ENCODE assay signal across 12 cellular contexts in genomic region chr11:118574636-118575035, GRCh38. TPM values are rescaled to one million over a fixed set of nuclear protein-coding genes. Genes with fewer than 3 reads are reported as not detected.
DNase-seq lines count a peak whose midpoint lies in the region; ATAC-seq, FAIRE-seq and TF ChIP-seq lines count a peak whose summit lies in the region.
"Had no signal": no experiment of that assay in that cellular context is flagged by ENCODE, and none has a peak within 500 bp of the region (broad histone marks: within the 10 kb centered on the region; RNA-seq: fewer than 3 reads in every experiment).

No MANE protein-coding gene starts in this region.

- H3K9ac ChIP-seq in HCT116 (ENCODE audit: low read length) (no peak overlapping the region), K562 (ENCODE audit: insufficient read depth in 1 of 2, low read depth in 2 of 2, low read length in 2 of 2) (no peak overlapping the region)

- TF ChIP-seq CTCF in BJ (IDR thresholded peaks at IDR 0.05; ENCODE audit: insufficient read depth, low read depth, low read length) (no peak), HCT116 (IDR thresholded peaks at IDR 0.05 in 2 of 3, conservative IDR thresholded peaks at IDR 0.05 in 1 of 3; ENCODE audit: borderline replicate concordance in 1 of 3, insufficient read depth in 1 of 3, low read depth in 2 of 3, low read length in 2 of 3) (no peak), K562 (IDR thresholded peaks at IDR 0.05 in 2 of 3, conservative IDR thresholded peaks at IDR 0.05 in 1 of 3; ENCODE audit: insufficient read depth in 2 of 3, low read depth in 1 of 3, low read length in 3 of 3) (no peak), natural killer cell (IDR thresholded peaks at IDR 0.05) (no peak)

- no peaks in the 10 kb centered on the region for H3K9me1 ChIP-seq in K562 (ENCODE audit: control insufficient read depth, insufficient read depth, low read length)

- H3K9me2 ChIP-seq in HCT116 (ENCODE audit: insufficient read depth): no peaks in the 10 kb centered on the region

- BruUV-seq in HCT116 (replicated peaks; lab: Mats Ljungman, UMichigan): no TSS peak
- BruUV-seq in K562 (replicated peaks; lab: Mats Ljungman, UMichigan): no TSS peak

- H2AFZ ChIP-seq in HCT116 (ENCODE audit: low read depth, low read length, poor library complexity, severe bottlenecking) (no peak overlapping the region), K562 (ENCODE audit: low read depth, low read length) (no peak overlapping the region)

- ATAC-seq in HCT116 (no peak), K562 (no peak), natural killer cell (no peak)

- peak overlapping the region; percentile 42 to 70 for H3K27ac Mint-ChIP-seq in natural killer cell

- TF ChIP-seq EP300 in K562 (IDR thresholded peaks at IDR 0.05; ENCODE audit: low read length): no peak

- no peak for FAIRE-seq in K562 (lab: Jason Lieb, UNC)
- FAIRE-seq in urothelium cell line (lab: Jason Lieb, UNC): no peak
- FAIRE-seq: bronchial epithelial cell, H54 had no signal

- TF ChIP-seq RAD21 in HCT116 (IDR thresholded peaks at IDR 0.05; ENCODE audit: low read depth): no peak
- TF ChIP-seq RAD21 in K562 (CRISPR knock-in tag; conservative IDR thresholded peaks at IDR 0.05 in 1 of 2, IDR thresholded peaks at IDR 0.05 in 1 of 2): no peak

- no peaks in the 10 kb centered on the region for H3K9me3 ChIP-seq in HCT116 (ENCODE audit: control insufficient read depth in 1 of 2, insufficient read depth in 1 of 2, low read depth in 1 of 2, low read length in 2 of 2)
- no peaks in the 10 kb centered on the region for H3K9me3 ChIP-seq in K562 (replicated peaks; ENCODE audit: control insufficient read depth, insufficient read depth, low read depth, low read length)

- no peaks in the 10 kb centered on the region for H3K27me3 ChIP-seq in BJ (ENCODE audit: control insufficient read depth, insufficient read depth, low read length)
- H3K27me3 ChIP-seq in HCT116 (ENCODE audit: insufficient read depth, low read length): no peaks in the 10 kb centered on the region
- no peaks in the 10 kb centered on the region for H3K27me3 ChIP-seq in K562 (ENCODE audit: control insufficient read depth in 2 of 2, insufficient read depth in 2 of 2, low read length in 2 of 2)

- WGBS in K562 (ENCODE audit: insufficient coverage, low coverage, missing lambda C conversion rate): 91% methylated on average over 7 of the region's 7 CpGs

- TF ChIP-seq POLR2A in HCT116 (IDR thresholded peaks at IDR 0.05; ENCODE audit: borderline replicate concordance, extremely low read depth, insufficient read depth, insufficient read length) (no peak), K562 (conservative IDR thresholded peaks at IDR 0.05) (no peak)

- H3K36me3 ChIP-seq in BJ (ENCODE audit: control insufficient read depth, insufficient read depth, low read length) (no peaks in the 10 kb centered on the region), HCT116 (ENCODE audit: control insufficient read depth in 1 of 2, insufficient read depth in 2 of 2, low read length in 2 of 2) (no peaks in the 10 kb centered on the region), K562 (ENCODE audit: control insufficient read depth, insufficient read depth, low read length) (peaks cover 24% of the 10 kb centered on the region)

- CTCF ChIA-PET in BJ (lab: Yijun Ruan, JAX): interaction anchor here (0.6 to 1.5 kb wide), 2 partner anchors 20 to 52 kb away, joined by 3 to 4 read pairs; no protein-coding TSS in a partner anchor
- CTCF ChIA-PET in HCT116 (lab: Charles Lee): no interaction called here
- CTCF ChIA-PET in K562 (lab: Yijun Ruan, JAX; ENCODE audit: low intra/inter-chr PET ratio): no interaction called here

- in situ Hi-C loops in K562 (cut with MboI): no loop called here

- peaks cover 9% of the 10 kb centered on the region; the same call in 1 of the 2 replicates for H4K20me1 ChIP-seq in HCT116 (ENCODE audit: insufficient read depth)
- peaks cover 22% of the 10 kb centered on the region for H4K20me1 ChIP-seq in K562 (replicated peaks; ENCODE audit: control insufficient read depth, insufficient read depth, low read length)

- peak overlapping the region; percentile 81 for H3K4me3 Mint-ChIP-seq in natural killer cell

- intact Hi-C loops in HCT116 (cut with micrococcal nuclease): no loop called here
- intact Hi-C loops in K562 (cut with micrococcal nuclease): no loop called here
- intact Hi-C loops in natural killer cell (cut with micrococcal nuclease): loop anchor here (5.0 kb wide), 1 partner anchor 33 kb away; the partner anchor contains the start of gene PHLDB1

- RAD21 ChIA-PET in HCT116 (lab: Charles Lee; ENCODE audit: low non-redundant PET in 1 of 2, low total read pairs in 2 of 2, uncharacterized antibody in 2 of 2, unreplicated experiment in 2 of 2): interaction anchor here in 1 of 2 experiments (0.6 kb wide), 1 partner anchor 243 kb away, joined by 3 read pairs; no protein-coding TSS in a partner anchor

- H3K36me3 Mint-ChIP-seq in natural killer cell: no peaks in the 10 kb centered on the region

- H3K4me3 ChIP-seq in BJ (ENCODE audit: low read depth, low read length) (peak overlapping the region; percentile 99), HCT116 (replicated peaks in 1 of 2; ENCODE audit: low read depth in 1 of 2, low read length in 2 of 2) (no peak overlapping the region), K562 (no peak overlapping the region)

- H3K79me2 ChIP-seq in HCT116 (ENCODE audit: insufficient read depth, low read length) (peaks cover 74% of the 10 kb centered on the region), K562 (ENCODE audit: control insufficient read depth, insufficient read depth, low read length) (peaks cover 67% of the 10 kb centered on the region)

- H3K4me1 Mint-ChIP-seq in natural killer cell: peaks cover 51 to 62% of the 10 kb centered on the region in 2 donors

- H3K27ac ChIP-seq in HCT116 (ENCODE audit: low read depth, low read length): no peak overlapping the region
- H3K27ac ChIP-seq in K562 (ENCODE audit: extremely low read depth, low read depth, low read length): no peak overlapping the region
- H3K27ac ChIP-seq in caudate nucleus (ENCODE audit: low read depth, low read length): no peak overlapping the region

- POLR2A ChIA-PET in BJ (lab: Charles Lee) (interaction anchor here (0.5 kb wide), 1 partner anchor 435 kb away, joined by 3 read pairs; no protein-coding TSS in a partner anchor), HCT116 (lab: Charles Lee) (no interaction called here), K562 (lab: Yijun Ruan, JAX) (interaction anchor here (1.0 kb wide), 1 partner anchor 9 kb away, joined by 6 read pairs; no protein-coding TSS in a partner anchor)

- DNase-seq in BJ (ENCODE audit: low read depth) (no peak), HCT116 (ENCODE audit: low read depth, low spot score) (no peak), K562 (ENCODE audit: extremely low read depth in 1 of 4, low spot score in 3 of 4) (no peak), natural killer cell (no peak), urothelium cell line (ENCODE audit: low spot score) (no peak), GM19240 (ENCODE audit: insufficient read length, low spot score) (no peak), NCI-H2029 treated with DMSO at 0.1 percent for 48 hours (lab: John Stamatoyannopoulos, UW) (no peak), caudate nucleus (lab: John Stamatoyannopoulos, UW) (no peak)
- DNase-seq: activated CD4-positive, alpha-beta T cell treated with anti-CD3 and anti-CD28 coated beads, Interleukin-2, amount 50 U/mL, for 1 hour; NCI-H2081 treated with DMSO at 0.1 percent for 48 hours had no signal

- H3K4me2 ChIP-seq in HCT116 (ENCODE audit: low read length) (peak overlapping the region; percentile 82; the same call in 1 of the 2 replicates), K562 (ENCODE audit: insufficient read depth, low read length) (no peak overlapping the region)

- H3K9me3 Mint-ChIP-seq in natural killer cell: no peaks in the 10 kb centered on the region

- H3K27me3 Mint-ChIP-seq in natural killer cell (ENCODE audit: low read depth in 2 of 2): no peaks in the 10 kb centered on the region

- peaks cover 5 to 23% of the 10 kb centered on the region in 2 experiments for H3K4me1 ChIP-seq in HCT116 (ENCODE audit: control insufficient read depth in 1 of 2, insufficient read depth in 2 of 2, low read length in 2 of 2)
- peaks cover 4 to 10% of the 10 kb centered on the region in 2 experiments for H3K4me1 ChIP-seq in K562 (replicated peaks in 1 of 2; ENCODE audit: control insufficient read depth in 2 of 2, insufficient read depth in 2 of 2, low read length in 2 of 2)

RNA-seq across cellular contexts. Expression of gene ARCN1, which starts 2.4 kb away (rescaled TPM):
- polyA plus RNA-seq in BJ (2011; rRNA removed) (206 and 286 TPM in 2 replicates), K562 (2011; rRNA removed) (224 and 237 TPM in 2 replicates), K562 (2014; fragmentation: Illumina TruSeq; extraction: Trizol) (109 and 126 TPM in 2 replicates), K562 (2014; fragmentation: Nextera tagmentation; extraction: Ambion mirVana) (10 to 100 TPM; 30.0 to 43.5 TPM), K562 (2014; rRNA removed) (75.8 and 81.0 TPM in 2 replicates)
- 106 and 126 TPM in 2 replicates for polyA minus RNA-seq in BJ (2011; rRNA and poly(A)+ RNA removed)
- total RNA-seq in HCT116 (2021; ENCODE audit: unreplicated experiment) (147 TPM), K562 (2014; rRNA removed) (47.4 and 50.4 TPM in 2 replicates), K562 (2014; rRNA removed; fragmentation: Illumina TruSeq; extraction: Trizol) (76.4 and 87.6 TPM in 2 replicates), K562 (2015; rRNA removed; fragmentation: Illumina TruSeq; extraction: Trizol) (72.3 and 77.9 TPM in 2 replicates), K562 (2021) (87.6 and 94.4 TPM in 2 replicates), natural killer cell (10 to 100 TPM; 72.9 to 88.6 (median 88.4) TPM)
- 102 and 105 TPM in 2 replicates for polyA plus RNA-seq in HCT116 (2012)
- 33.0 and 70.2 TPM in 2 replicates for total RNA-seq in K562 (2011; cell fraction: chromatin; rRNA removed; ENCODE audit: low replicate concordance)
- 25.1 and 26.7 TPM in 2 replicates for total RNA-seq in K562 (2011; cell fraction: nucleolus; rRNA removed)
- total RNA-seq in K562 (2011; cell fraction: nucleoplasm; rRNA removed): 50.7 and 82.0 TPM in 2 replicates
- polyA plus RNA-seq in K562 (2011; cell fraction: cytosol; rRNA removed): 136 and 284 TPM in 2 replicates
- 27.6 and 58.6 TPM in 2 replicates for polyA plus RNA-seq in K562 (2011; cell fraction: nucleus; rRNA removed)
- 72.5 and 103 TPM in 2 replicates for polyA plus RNA-seq in K562 (2012)
- 236 and 317 TPM in 2 replicates for polyA minus RNA-seq in K562 (2011; rRNA and poly(A)+ RNA removed)
- polyA minus RNA-seq in K562 (2011; cell fraction: cytosol; rRNA and poly(A)+ RNA removed): 88.0 and 104 TPM in 2 replicates
- 8.8 and 22.3 TPM in 2 replicates for polyA minus RNA-seq in K562 (2011; cell fraction: nucleus; rRNA and poly(A)+ RNA removed)

RNA-seq across cellular contexts. Expression of gene IFT46, which starts 8.9 kb away (rescaled TPM):
- polyA plus RNA-seq in BJ (2011; rRNA removed) (34.8 and 41.4 TPM in 2 replicates), K562 (2011; rRNA removed) (16.8 and 30.4 TPM in 2 replicates), K562 (2014; fragmentation: Illumina TruSeq; extraction: Trizol) (15.9 and 18.9 TPM in 2 replicates), K562 (2014; fragmentation: Nextera tagmentation; extraction: Ambion mirVana) (10 to 100 TPM; 24.2 to 29.5 TPM), K562 (2014; rRNA removed) (14.3 and 14.8 TPM in 2 replicates)
- 13.6 and 20.9 TPM in 2 replicates for polyA minus RNA-seq in BJ (2011; rRNA and poly(A)+ RNA removed)
- total RNA-seq in HCT116 (2021; ENCODE audit: unreplicated experiment) (12.1 TPM), K562 (2014; rRNA removed) (11.8 and 12.0 TPM in 2 replicates), K562 (2014; rRNA removed; fragmentation: Illumina TruSeq; extraction: Trizol) (14.3 and 15.2 TPM in 2 replicates), K562 (2015; rRNA removed; fragmentation: Illumina TruSeq; extraction: Trizol) (15.2 and 16.6 TPM in 2 replicates), K562 (2021) (9.9 and 10.1 TPM in 2 replicates), natural killer cell (1 to 10 TPM; 7.2 to 9.8 (median 8.1) TPM)
- 8.6 and 12.5 TPM in 2 replicates for polyA plus RNA-seq in HCT116 (2012)
- 15.4 and 15.5 TPM in 2 replicates for total RNA-seq in K562 (2011; cell fraction: chromatin; rRNA removed; ENCODE audit: low replicate concordance)
- 7.9 and 8.5 TPM in 2 replicates for total RNA-seq in K562 (2011; cell fraction: nucleolus; rRNA removed)
- 11.7 and 12.6 TPM in 2 replicates for total RNA-seq in K562 (2011; cell fraction: nucleoplasm; rRNA removed)
- polyA plus RNA-seq in K562 (2011; cell fraction: cytosol; rRNA removed): 10.8 and 26.7 TPM in 2 replicates
- polyA plus RNA-seq in K562 (2011; cell fraction: nucleus; rRNA removed): 8.8 and 20.4 TPM in 2 replicates
- 10.6 and 13.5 TPM in 2 replicates for polyA plus RNA-seq in K562 (2012)
- 14.8 and 27.5 TPM in 2 replicates for polyA minus RNA-seq in K562 (2011; rRNA and poly(A)+ RNA removed)
- polyA minus RNA-seq in K562 (2011; cell fraction: cytosol; rRNA and poly(A)+ RNA removed): 5.8 and 6.4 TPM in 2 replicates
- polyA minus RNA-seq in K562 (2011; cell fraction: nucleus; rRNA and poly(A)+ RNA removed): 2.0 and 6.7 TPM in 2 replicates

RNA-seq across cellular contexts. Expression of gene PHLDB1, which starts 32.8 kb away (rescaled TPM):
- polyA plus RNA-seq in BJ (2011; rRNA removed): 51.1 and 74.7 TPM in 2 replicates
- 75.4 and 90.5 TPM in 2 replicates for polyA minus RNA-seq in BJ (2011; rRNA and poly(A)+ RNA removed)
- 36.2 TPM for total RNA-seq in HCT116 (2021; ENCODE audit: unreplicated experiment)
- polyA plus RNA-seq in HCT116 (2012): 19.1 and 21.7 TPM in 2 replicates
- total RNA-seq in K562 (2011; cell fraction: chromatin; rRNA removed; ENCODE audit: low replicate concordance): 88.0 and 200 TPM in 2 replicates
- total RNA-seq in K562 (2011; cell fraction: nucleolus; rRNA removed): 71.3 and 79.0 TPM in 2 replicates
- 93.1 and 134 TPM in 2 replicates for total RNA-seq in K562 (2011; cell fraction: nucleoplasm; rRNA removed)
- total RNA-seq in K562 (2014; rRNA removed): 17.8 and 21.2 TPM in 2 replicates
- 7.7 and 8.5 TPM in 2 replicates for total RNA-seq in K562 (2014; rRNA removed; fragmentation: Illumina TruSeq; extraction: Trizol)
- 12.0 and 12.3 TPM in 2 replicates for total RNA-seq in K562 (2015; rRNA removed; fragmentation: Illumina TruSeq; extraction: Trizol)
- total RNA-seq in K562 (2021): 27.0 and 28.7 TPM in 2 replicates
- polyA plus RNA-seq in K562 (2011; rRNA removed): 17.0 and 21.7 TPM in 2 replicates
- 16.1 and 27.1 TPM in 2 replicates for polyA plus RNA-seq in K562 (2011; cell fraction: cytosol; rRNA removed)
- 62.2 and 110 TPM in 2 replicates for polyA plus RNA-seq in K562 (2011; cell fraction: nucleus; rRNA removed)
- 15.6 and 17.0 TPM in 2 replicates for polyA plus RNA-seq in K562 (2012)
- polyA plus RNA-seq in K562 (2014; fragmentation: Illumina TruSeq; extraction: Trizol): 14.2 and 16.2 TPM in 2 replicates
- 1 to 10 TPM; 2.0 to 3.1 TPM for polyA plus RNA-seq in K562 (2014; fragmentation: Nextera tagmentation; extraction: Ambion mirVana)
- 17.1 and 18.9 TPM in 2 replicates for polyA plus RNA-seq in K562 (2014; rRNA removed)
- 24.4 and 29.0 TPM in 2 replicates for polyA minus RNA-seq in K562 (2011; rRNA and poly(A)+ RNA removed)
- 20.1 and 22.6 TPM in 2 replicates for polyA minus RNA-seq in K562 (2011; cell fraction: cytosol; rRNA and poly(A)+ RNA removed)
- polyA minus RNA-seq in K562 (2011; cell fraction: nucleus; rRNA and poly(A)+ RNA removed): 34.6 and 34.9 TPM in 2 replicates
- total RNA-seq in natural killer cell: 1 to 10 TPM in 1 of 3 donors, under 1 TPM in 2; 0.75 to 1.1 (median 0.95) TPM

RNA-seq across cellular contexts. Expression of gene TMEM25, which starts 43.6 kb away (rescaled TPM):
- polyA plus RNA-seq in BJ (2011; rRNA removed) (16.1 and 30.2 TPM in 2 replicates), K562 (2011; rRNA removed) (2.2 and 7.1 TPM in 2 replicates), K562 (2014; fragmentation: Illumina TruSeq; extraction: Trizol) (2.7 and 3.4 TPM in 2 replicates), K562 (2014; fragmentation: Nextera tagmentation; extraction: Ambion mirVana) (under 1 TPM; 0.34 to 0.49 TPM), K562 (2014; rRNA removed) (3.8 and 4.3 TPM in 2 replicates)
- polyA minus RNA-seq in BJ (2011; rRNA and poly(A)+ RNA removed): 17.2 and 21.9 TPM in 2 replicates
- total RNA-seq in HCT116 (2021; ENCODE audit: unreplicated experiment) (27.0 TPM), K562 (2014; rRNA removed) (1.5 and 2.1 TPM in 2 replicates), K562 (2014; rRNA removed; fragmentation: Illumina TruSeq; extraction: Trizol) (0.77 and 1.2 TPM in 2 replicates), K562 (2015; rRNA removed; fragmentation: Illumina TruSeq; extraction: Trizol) (1.8 and 2.0 TPM in 2 replicates), K562 (2021) (3.2 TPM in 2 replicates), natural killer cell (10 to 100 TPM in 1 of 3 donors, 1 to 10 TPM in 2; 4.1 to 11.0 (median 9.3) TPM)
- 21.8 and 26.5 TPM in 2 replicates for polyA plus RNA-seq in HCT116 (2012)
- total RNA-seq in K562 (2011; cell fraction: chromatin; rRNA removed; ENCODE audit: low replicate concordance): 15.4 and 39.3 TPM in 2 replicates
- 19.7 and 20.1 TPM in 2 replicates for total RNA-seq in K562 (2011; cell fraction: nucleolus; rRNA removed)
- total RNA-seq in K562 (2011; cell fraction: nucleoplasm; rRNA removed): 15.8 and 18.2 TPM in 2 replicates
- polyA plus RNA-seq in K562 (2011; cell fraction: cytosol; rRNA removed): 4.0 and 6.3 TPM in 2 replicates
- polyA plus RNA-seq in K562 (2011; cell fraction: nucleus; rRNA removed): 35.3 and 59.2 TPM in 2 replicates
- 1.6 and 4.2 TPM in 2 replicates for polyA plus RNA-seq in K562 (2012)
- 4.1 and 5.3 TPM in 2 replicates for polyA minus RNA-seq in K562 (2011; rRNA and poly(A)+ RNA removed)
- 2.1 and 6.1 TPM in 2 replicates for polyA minus RNA-seq in K562 (2011; cell fraction: cytosol; rRNA and poly(A)+ RNA removed)
- 11.3 and 17.8 TPM in 2 replicates for polyA minus RNA-seq in K562 (2011; cell fraction: nucleus; rRNA and poly(A)+ RNA removed)

RNA-seq across cellular contexts. Expression of gene TTC36, which starts 47.4 kb away (rescaled TPM):
- not detected in 2 replicates for polyA plus RNA-seq in BJ (2011; rRNA removed)
- polyA minus RNA-seq in BJ (2011; rRNA and poly(A)+ RNA removed): not detected in 2 replicates
- total RNA-seq in HCT116 (2021; ENCODE audit: unreplicated experiment): 0.47 TPM
- polyA plus RNA-seq in HCT116 (2012): 0.24 and 0.42 TPM in 2 replicates
- total RNA-seq in K562 (2011; cell fraction: chromatin; rRNA removed; ENCODE audit: low replicate concordance): not detected in 2 replicates
- 0.66 and 0.83 TPM in 2 replicates for total RNA-seq in K562 (2011; cell fraction: nucleolus; rRNA removed)
- total RNA-seq in K562 (2011; cell fraction: nucleoplasm; rRNA removed): not detected in 2 replicates
- 0.78 TPM in 1 of 2 replicates, not detected in the other for total RNA-seq in K562 (2014; rRNA removed)
- not detected in 2 replicates for total RNA-seq in K562 (2014; rRNA removed; fragmentation: Illumina TruSeq; extraction: Trizol)
- total RNA-seq in K562 (2015; rRNA removed; fragmentation: Illumina TruSeq; extraction: Trizol): not detected in 2 replicates
- 0.22 and 0.36 TPM in 2 replicates for total RNA-seq in K562 (2021)
- polyA plus RNA-seq in K562 (2011; rRNA removed): not detected in 2 replicates
- 0.06 TPM in 1 of 2 replicates, not detected in the other for polyA plus RNA-seq in K562 (2011; cell fraction: cytosol; rRNA removed)
- polyA plus RNA-seq in K562 (2011; cell fraction: nucleus; rRNA removed): 0.18 and 0.53 TPM in 2 replicates
- 0.14 and 0.15 TPM in 2 replicates for polyA plus RNA-seq in K562 (2012)
- not detected in 2 replicates for polyA plus RNA-seq in K562 (2014; fragmentation: Illumina TruSeq; extraction: Trizol)
- not detected for polyA plus RNA-seq in K562 (2014; fragmentation: Nextera tagmentation; extraction: Ambion mirVana)
- polyA plus RNA-seq in K562 (2014; rRNA removed): 0.23 and 0.59 TPM in 2 replicates
- not detected in 2 replicates for polyA minus RNA-seq in K562 (2011; rRNA and poly(A)+ RNA removed)
- polyA minus RNA-seq in K562 (2011; cell fraction: cytosol; rRNA and poly(A)+ RNA removed): not detected in 2 replicates
- polyA minus RNA-seq in K562 (2011; cell fraction: nucleus; rRNA and poly(A)+ RNA removed): 0.27 and 0.78 TPM in 2 replicates
- total RNA-seq in natural killer cell: under 1 TPM in 1 of 3 donors, not detected in 2; 0.43 TPM
- total RNA-seq: bronchial epithelial cell had no signal

Comparison
In these comparisons a context has a peak if more than half of its experiments do, and no peak if none do; other contexts are left out.
1. RNA of gene PHLDB1, which starts 32.8 kb away (total RNA-seq): 36.2 TPM in HCT116 (single experiment) and 7.7 to 200 TPM in K562; 0.75 to 1.1 TPM in natural killer cell; every median in the first group is over 4 times any median in the second.